ENCODE assay signal across 21 cellular contexts in the genomic region with DNA sequence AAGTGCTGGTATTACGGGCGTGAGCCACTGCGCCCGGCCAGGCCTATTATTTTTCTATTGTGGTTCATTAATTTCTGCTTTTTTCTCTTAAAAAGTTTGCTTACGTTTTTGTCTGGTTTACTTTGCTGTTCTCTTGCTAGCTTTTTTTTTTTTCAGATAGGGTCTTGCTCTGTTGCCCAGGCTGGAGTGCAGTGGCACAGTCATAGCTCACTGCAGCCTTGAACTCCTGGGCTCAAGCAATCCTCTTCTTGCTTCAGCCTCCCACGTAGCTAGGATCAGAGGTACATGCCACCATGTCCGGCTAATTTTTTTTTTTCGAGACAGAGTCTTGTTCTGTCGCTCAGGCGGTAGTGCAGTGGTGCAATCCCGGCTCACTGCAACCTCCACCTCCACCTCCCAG. TPM values are rescaled to one million over a fixed set of nuclear protein-coding genes. Genes with fewer than 3 reads are reported as not detected.
DNase-seq lines count a peak whose midpoint lies in the region; ATAC-seq, FAIRE-seq and TF ChIP-seq lines count a peak whose summit lies in the region.
"Had no signal": no experiment of that assay in that cellular context is flagged by ENCODE, and none has a peak within 500 bp of the region (broad histone marks: within the 10 kb centered on the region; RNA-seq: fewer than 3 reads in every experiment).

No MANE protein-coding gene starts in this region.

- TF ChIP-seq EP300 in HepG2 (IDR thresholded peaks at IDR 0.05; ENCODE audit: low read depth in 2 of 2, low read length in 2 of 2), result no peak
- TF ChIP-seq EP300 in HepG2 (CRISPR knock-in tag; IDR thresholded peaks at IDR 0.05; ENCODE audit: borderline replicate concordance), result no peak
- no peak for TF ChIP-seq EP300 in K562 (IDR thresholded peaks at IDR 0.05; ENCODE audit: low read length)

- H3K36me3 ChIP-seq in HepG2 (replicated peaks in 1 of 2; ENCODE audit: control insufficient read depth in 1 of 2, insufficient read depth in 2 of 2, low read length in 2 of 2) (peaks cover 23 to 56% of the 10 kb centered on the region in 2 experiments), right lobe of liver (peaks cover 4 to 94% (median 50%) of the 10 kb centered on the region in 4 donors), K562 (ENCODE audit: control insufficient read depth, insufficient read depth, low read length) (peaks cover 16% of the 10 kb centered on the region), spleen (peaks cover 0 to 37% (median 14%) of the 10 kb centered on the region in 6 donors)

- no peak for TF ChIP-seq CTCF in HepG2 (CRISPR knock-in tag; IDR thresholded peaks at IDR 0.05)
- no peak for TF ChIP-seq CTCF in right lobe of liver (IDR thresholded peaks at IDR 0.05)
- no peak for TF ChIP-seq CTCF in K562 (IDR thresholded peaks at IDR 0.05 in 2 of 3, conservative IDR thresholded peaks at IDR 0.05 in 1 of 3; ENCODE audit: insufficient read depth in 2 of 3, low read depth in 1 of 3, low read length in 3 of 3)
- no peak for TF ChIP-seq CTCF in neural crest cell (conservative IDR thresholded peaks at IDR 0.05)
- no peak for TF ChIP-seq CTCF in spleen (IDR thresholded peaks at IDR 0.05 in 8 of 11, conservative IDR thresholded peaks at IDR 0.05 in 3 of 11)
- no peak for TF ChIP-seq CTCF in MCF 10A (IDR thresholded peaks at IDR 0.05; ENCODE audit: unreplicated experiment)

- H2AFZ ChIP-seq in HepG2 (ENCODE audit: low read length) (no peak overlapping the region), K562 (ENCODE audit: low read depth, low read length) (no peak overlapping the region)

- no peak overlapping the region for H3K9ac ChIP-seq in HepG2 (ENCODE audit: insufficient read depth, low read depth, low read length)
- no peak overlapping the region for H3K9ac ChIP-seq in K562 (ENCODE audit: insufficient read depth in 1 of 2, low read depth in 2 of 2, low read length in 2 of 2)
- H3K9ac ChIP-seq: BLaER1 treated with 17β-estradiol and CSF1 and Interleukin-3, amounts not matched to agents 10 nM and 100 nM had no signal

- H3K9me1 ChIP-seq in K562 (ENCODE audit: control insufficient read depth, insufficient read depth, low read length), result no peaks in the 10 kb centered on the region

- H3K27ac ChIP-seq in HepG2 (ENCODE audit: extremely low read length, insufficient read depth, low read length) (no peak overlapping the region), right lobe of liver (peak overlapping the region in 1 of 3 donors; percentile 78), K562 (ENCODE audit: extremely low read depth, low read depth, low read length) (no peak overlapping the region), spleen (no peak overlapping the region)
- H3K27ac ChIP-seq: BLaER1 treated with 17β-estradiol and CSF1 and Interleukin-3, amounts not matched to agents 10 nM and 100 nM had no signal

- H3K4me1 ChIP-seq in HepG2 (ENCODE audit: insufficient read depth, low read length), result peaks cover 14% of the 10 kb centered on the region
- H3K4me1 ChIP-seq in right lobe of liver, result peaks cover 0 to 33% (median 13%) of the 10 kb centered on the region in 4 donors
- H3K4me1 ChIP-seq in K562 (replicated peaks in 1 of 2; ENCODE audit: control insufficient read depth in 2 of 2, insufficient read depth in 2 of 2, low read length in 2 of 2), result no peaks in the 10 kb centered on the region; a peak in 1 of 5 replicates
- H3K4me1 ChIP-seq in spleen, result no peaks in the 10 kb centered on the region
- H3K4me1 ChIP-seq: BLaER1 treated with 17β-estradiol and CSF1 and Interleukin-3, amounts not matched to agents 10 nM and 100 nM; HAP-1 had no signal

- BruUV-seq in HepG2 (replicated peaks; lab: Mats Ljungman, UMichigan), result no TSS peak
- BruUV-seq in K562 (replicated peaks; lab: Mats Ljungman, UMichigan), result no TSS peak
- BruUV-seq in MCF 10A (replicated peaks; lab: Mats Ljungman, UMichigan), result no TSS peak

- TF ChIP-seq POLR2A in HepG2 (IDR thresholded peaks at IDR 0.05; ENCODE audit: insufficient read depth in 1 of 2, low read depth in 2 of 2, low read length in 2 of 2), result no peak
- no peak for TF ChIP-seq POLR2A in right lobe of liver (IDR thresholded peaks at IDR 0.05)
- no peak for TF ChIP-seq POLR2A in K562 (conservative IDR thresholded peaks at IDR 0.05)
- TF ChIP-seq POLR2A in spleen (IDR thresholded peaks at IDR 0.05), result no peak

- no peaks in the 10 kb centered on the region for H3K4me1 Mint-ChIP-seq in neural crest cell
- no peaks in the 10 kb centered on the region for H3K4me1 Mint-ChIP-seq in MCF 10A (ENCODE audit: insufficient read depth, unreplicated experiment)
- H3K4me1 Mint-ChIP-seq: CD4-positive, CD25-positive, alpha-beta regulatory T cell had no signal

- WGBS in HepG2 (ENCODE audit: low lambda C conversion rate), result 98% methylated on average over 11 of the region's 11 CpGs
- 84% methylated on average over 8 of the region's 11 CpGs for WGBS in right lobe of liver (ENCODE audit: insufficient coverage, low coverage, low lambda C conversion rate, missing lambda C conversion rate)
- WGBS in K562 (ENCODE audit: insufficient coverage, low coverage, missing lambda C conversion rate), result 85% methylated on average over 11 of the region's 11 CpGs
- 93 to 97% (median 95%) methylated on average over 11 of the region's 11 CpGs for WGBS in spleen, 5 donors

- POLR2A ChIA-PET in HepG2 (lab: Yijun Ruan, JAX), result interaction anchor here (0.7 to 8.3 kb wide), 4 partner anchors 10 to 62 kb away, joined by 3 to 58 read pairs (median 4); partner anchors contain the start of gene F2
- POLR2A ChIA-PET in K562 (lab: Yijun Ruan, JAX), result interaction anchor here (0.6 to 1.3 kb wide), 2 partner anchors 18 to 176 kb away, joined by 3 read pairs; no protein-coding TSS in a partner anchor
- POLR2A ChIA-PET in MCF 10A (lab: Yijun Ruan, JAX), result no interaction called here

- DNase-seq in HepG2 (ENCODE audit: low spot score) (no peak), right lobe of liver (no peak), K562 (ENCODE audit: extremely low read depth in 1 of 4, low spot score in 3 of 4) (no peak), neural crest cell (ENCODE audit: low read depth, low spot score) (no peak), spleen (peak; percentile 7), MCF 10A (ENCODE audit: unreplicated experiment) (no peak), germinal center (ENCODE audit: low spot score) (no peak)
- DNase-seq in activated CD8-positive, alpha-beta memory T cell treated with anti-CD3 and anti-CD28 coated beads, Interleukin-2, amount 50 U/mL, for 48 hours, result no peak
- DNase-seq: ACHN; CD4-positive, CD25-positive, alpha-beta regulatory T cell; DMS79; EL; HFFc6 had no signal

- intact Hi-C loops in HepG2 (cut with micrococcal nuclease; ENCODE audit: unreplicated experiment), result no loop called here
- intact Hi-C loops in right lobe of liver (cut with DNase I), result no loop called here
- intact Hi-C loops in K562 (cut with micrococcal nuclease), result no loop called here
- intact Hi-C loops in spleen (cut with DNase I; ENCODE audit: low total_unique reads), result no loop called here
- intact Hi-C loops in MCF 10A (cut with micrococcal nuclease), result no loop called here

- H3K4me2 ChIP-seq in HepG2 (ENCODE audit: low read depth, low read length) (no peak overlapping the region), K562 (ENCODE audit: insufficient read depth, low read length) (no peak overlapping the region)
- H3K4me2 ChIP-seq: BLaER1 treated with 17β-estradiol and CSF1 and Interleukin-3, amounts not matched to agents 10 nM and 100 nM had no signal

- peaks cover 24% of the 10 kb centered on the region for H3K36me3 Mint-ChIP-seq in neural crest cell (ENCODE audit: low read depth)
- H3K36me3 Mint-ChIP-seq in MCF 10A (ENCODE audit: insufficient read depth, unreplicated experiment), result peaks cover 27% of the 10 kb centered on the region

- H3K27me3 Mint-ChIP-seq in neural crest cell (ENCODE audit: low read depth), result no peaks in the 10 kb centered on the region
- no peaks in the 10 kb centered on the region for H3K27me3 Mint-ChIP-seq in MCF 10A (ENCODE audit: insufficient read depth, unreplicated experiment)
- H3K27me3 Mint-ChIP-seq: CD4-positive, CD25-positive, alpha-beta regulatory T cell had no signal

- H3K27me3 ChIP-seq in HepG2 (ENCODE audit: control insufficient read depth in 1 of 2, insufficient read depth in 2 of 2, low read length in 2 of 2), result no peaks in the 10 kb centered on the region
- no peaks in the 10 kb centered on the region for H3K27me3 ChIP-seq in right lobe of liver
- H3K27me3 ChIP-seq in K562 (ENCODE audit: control insufficient read depth in 2 of 2, insufficient read depth in 2 of 2, low read length in 2 of 2), result no peaks in the 10 kb centered on the region
- H3K27me3 ChIP-seq in spleen (replicated peaks in 1 of 7), result no peaks in the 10 kb centered on the region
- H3K27me3 ChIP-seq: BLaER1 treated with 17β-estradiol and CSF1 and Interleukin-3, amounts not matched to agents 10 nM and 100 nM had no signal

- H3K4me3 ChIP-seq in HepG2 (replicated peaks in 1 of 3; ENCODE audit: insufficient read depth in 1 of 3, low read depth in 2 of 3, low read length in 3 of 3) (no peak overlapping the region), right lobe of liver (no peak overlapping the region), K562 (no peak overlapping the region), spleen (no peak overlapping the region)
- H3K4me3 ChIP-seq: BLaER1 treated with 17β-estradiol and CSF1 and Interleukin-3, amounts not matched to agents 10 nM and 100 nM; HAP-1 had no signal

- H3K4me3 Mint-ChIP-seq in neural crest cell, result peak overlapping the region; percentile 54
- no peak overlapping the region for H3K4me3 Mint-ChIP-seq in MCF 10A (ENCODE audit: unreplicated experiment)
- H3K4me3 Mint-ChIP-seq: CD4-positive, CD25-positive, alpha-beta regulatory T cell; HFFc6 had no signal

- ATAC-seq in HepG2 (no peak), right lobe of liver (no peak), K562 (no peak)

- H3K27ac Mint-ChIP-seq in neural crest cell (ENCODE audit: unreplicated experiment) (no peak overlapping the region), MCF 10A (ENCODE audit: low read depth, unreplicated experiment) (no peak overlapping the region)
- H3K27ac Mint-ChIP-seq: HFFc6 had no signal

- H3K9me3 ChIP-seq in HepG2 (ENCODE audit: low read length) (no peaks in the 10 kb centered on the region), right lobe of liver (no peaks in the 10 kb centered on the region), K562 (replicated peaks; ENCODE audit: control insufficient read depth, insufficient read depth, low read depth, low read length) (no peaks in the 10 kb centered on the region), spleen (no peaks in the 10 kb centered on the region)
- H3K9me3 ChIP-seq: BLaER1 treated with 17β-estradiol and CSF1 and Interleukin-3, amounts not matched to agents 10 nM and 100 nM; HAP-1 had no signal

- in situ Hi-C loops in HepG2 (cut with HindIII; ENCODE audit: extremely low pct_ligation_motif_present, low pct_unique_long_range_greater_than_20kb), result no loop called here
- in situ Hi-C loops in K562 (cut with MboI), result no loop called here

- peaks cover 11% of the 10 kb centered on the region for H3K79me2 ChIP-seq in HepG2 (ENCODE audit: insufficient read depth, low read length)
- H3K79me2 ChIP-seq in K562 (ENCODE audit: control insufficient read depth, insufficient read depth, low read length), result no peaks in the 10 kb centered on the region

- TF ChIP-seq RAD21 in HepG2 (CRISPR knock-in tag; IDR thresholded peaks at IDR 0.05) (no peak), K562 (CRISPR knock-in tag; conservative IDR thresholded peaks at IDR 0.05 in 1 of 2, IDR thresholded peaks at IDR 0.05 in 1 of 2) (no peak)

- H4K20me1 ChIP-seq in HepG2 (ENCODE audit: insufficient read depth, low read length) (peaks cover 37% of the 10 kb centered on the region), K562 (replicated peaks; ENCODE audit: control insufficient read depth, insufficient read depth, low read length) (no peaks in the 10 kb centered on the region)
- H4K20me1 ChIP-seq: BLaER1 treated with 17β-estradiol and CSF1 and Interleukin-3, amounts not matched to agents 10 nM and 100 nM had no signal

- H3K9me3 Mint-ChIP-seq in neural crest cell (no peaks in the 10 kb centered on the region), MCF 10A (ENCODE audit: unreplicated experiment) (no peaks in the 10 kb centered on the region)
- H3K9me3 Mint-ChIP-seq: HFFc6 had no signal

- FAIRE-seq in HepG2 (lab: Jason Lieb, UNC), result no peak
- FAIRE-seq in K562 (lab: Jason Lieb, UNC), result no peak
- FAIRE-seq: G401.6, GM12892, GM19239, H1, HTR-8/SVneo had no signal

- CTCF ChIA-PET in HepG2 (lab: Yijun Ruan, JAX; ENCODE audit: low intra/inter-chr PET ratio, low total read pairs), result no interaction called here
- CTCF ChIA-PET in K562 (lab: Yijun Ruan, JAX; ENCODE audit: low intra/inter-chr PET ratio), result no interaction called here
- CTCF ChIA-PET in MCF 10A (lab: Yijun Ruan, JAX), result interaction anchor here (0.7 kb wide), 1 partner anchor 247 kb away, joined by 3 read pairs; no protein-coding TSS in a partner anchor

RNA-seq across cellular contexts. Expression of gene F2, which starts 18.7 kb away (rescaled TPM):
- 110 and 330 TPM in 2 replicates for total RNA-seq in HepG2 (2016; rRNA removed; fragmentation: Illumina TruSeq; extraction: Trizol)
- 32.5 and 33.6 TPM in 2 replicates for total RNA-seq in HepG2 (2016; cell fraction: cytosol; rRNA removed; fragmentation: Illumina TruSeq; extraction: Trizol; ENCODE audit: low read depth)
- total RNA-seq in HepG2 (2016; cell fraction: insoluble cytoplasmic fraction; rRNA removed; fragmentation: Illumina TruSeq; extraction: Trizol), result 93.3 and 344 TPM in 2 replicates
- total RNA-seq in HepG2 (2016; cell fraction: membrane; rRNA removed; fragmentation: Illumina TruSeq; extraction: Trizol), result 41.4 and 43.0 TPM in 2 replicates
- 288 and 346 TPM in 2 replicates for total RNA-seq in HepG2 (2016; cell fraction: nucleus; rRNA removed; fragmentation: Illumina TruSeq; extraction: Trizol)
- 801 and 1,074 TPM in 2 replicates for polyA plus RNA-seq in HepG2 (2011; rRNA removed)
- polyA plus RNA-seq in HepG2 (2011; cell fraction: cytosol; rRNA removed), result 955 and 1,075 TPM in 2 replicates
- 1,042 and 1,045 TPM in 2 replicates for polyA plus RNA-seq in HepG2 (2011; cell fraction: nucleus; rRNA removed)
- 447 and 558 TPM in 2 replicates for polyA plus RNA-seq in HepG2 (2012)
- 25.3 and 27.2 TPM in 2 replicates for polyA plus RNA-seq in HepG2 (2016; cell fraction: cytosol; fragmentation: Illumina TruSeq; extraction: Trizol; ENCODE audit: low read depth)
- polyA plus RNA-seq in HepG2 (2016; cell fraction: insoluble cytoplasmic fraction; fragmentation: Illumina TruSeq; extraction: Trizol; ENCODE audit: low read depth), result 93.3 and 115 TPM in 2 replicates
- 30.7 and 34.2 TPM in 2 replicates for polyA plus RNA-seq in HepG2 (2016; cell fraction: membrane; fragmentation: Illumina TruSeq; extraction: Trizol; ENCODE audit: low read depth)
- polyA plus RNA-seq in HepG2 (2016; cell fraction: nucleus; fragmentation: Illumina TruSeq; extraction: Trizol; ENCODE audit: insufficient read depth, low read depth), result 450 and 474 TPM in 2 replicates
- 0.51 and 1,039 TPM in 2 replicates for polyA minus RNA-seq in HepG2 (2011; rRNA and poly(A)+ RNA removed; ENCODE audit: low replicate concordance)
- 289 and 363 TPM in 2 replicates for polyA minus RNA-seq in HepG2 (2011; cell fraction: cytosol; rRNA and poly(A)+ RNA removed)
- polyA minus RNA-seq in HepG2 (2011; cell fraction: nucleus; rRNA and poly(A)+ RNA removed), result 449 and 482 TPM in 2 replicates
- total RNA-seq in right lobe of liver, result 1,000 to 10,000 TPM in 3 of 6 experiments, 100 to 1,000 TPM in 3; 825 to 1,339 (median 1,089) TPM
- total RNA-seq in K562 (2011; cell fraction: chromatin; rRNA removed; ENCODE audit: low replicate concordance), result not detected in 2 replicates
- not detected in 2 replicates for total RNA-seq in K562 (2011; cell fraction: nucleolus; rRNA removed)
- total RNA-seq in K562 (2011; cell fraction: nucleoplasm; rRNA removed), result not detected in 2 replicates
- not detected in 2 replicates for total RNA-seq in K562 (2014; rRNA removed)
- total RNA-seq in K562 (2014; rRNA removed; fragmentation: Illumina TruSeq; extraction: Trizol), result not detected in 2 replicates
- total RNA-seq in K562 (2015; rRNA removed; fragmentation: Illumina TruSeq; extraction: Trizol), result not detected in 2 replicates
- 0.16 and 0.22 TPM in 2 replicates for total RNA-seq in K562 (2021)
- not detected in 2 replicates for polyA plus RNA-seq in K562 (2011; rRNA removed)
- polyA plus RNA-seq in K562 (2011; cell fraction: cytosol; rRNA removed), result not detected in 2 replicates
- polyA plus RNA-seq in K562 (2011; cell fraction: nucleus; rRNA removed), result not detected in 2 replicates
- not detected in 2 replicates for polyA plus RNA-seq in K562 (2012)
- not detected in 2 replicates for polyA plus RNA-seq in K562 (2014; fragmentation: Illumina TruSeq; extraction: Trizol)
- polyA plus RNA-seq in K562 (2014; fragmentation: Nextera tagmentation; extraction: Ambion mirVana), result not detected
- not detected in 2 replicates for polyA plus RNA-seq in K562 (2014; rRNA removed)
- not detected in 2 replicates for polyA minus RNA-seq in K562 (2011; rRNA and poly(A)+ RNA removed)
- polyA minus RNA-seq in K562 (2011; cell fraction: cytosol; rRNA and poly(A)+ RNA removed), result 2.4 TPM in 1 of 2 replicates, not detected in the other
- polyA minus RNA-seq in K562 (2011; cell fraction: nucleus; rRNA and poly(A)+ RNA removed), result not detected in 2 replicates
- not detected in 2 replicates for total RNA-seq in neural crest cell
- under 1 TPM in 2 of 7 donors, not detected in 5; 0.23 to 0.33 TPM for total RNA-seq in spleen
- under 1 TPM in 1 of 3 donors, not detected in 2; 0.03 TPM for polyA plus RNA-seq in spleen
- not detected in 2 replicates for total RNA-seq in MCF 10A (2022)
- total RNA-seq: A172; CD4-positive, CD25-positive, alpha-beta regulatory T cell; H1; HFFc6 had no signal
- polyA plus RNA-seq: CD4-positive, CD25-positive, alpha-beta regulatory T cell had no signal

RNA-seq across cellular contexts. Expression of gene ZNF408, which starts 36.9 kb away (rescaled TPM):
- total RNA-seq in HepG2 (2016; rRNA removed; fragmentation: Illumina TruSeq; extraction: Trizol), result 8.3 and 12.5 TPM in 2 replicates
- total RNA-seq in HepG2 (2016; cell fraction: cytosol; rRNA removed; fragmentation: Illumina TruSeq; extraction: Trizol; ENCODE audit: low read depth), result 12.1 and 12.2 TPM in 2 replicates
- 6.9 and 11.8 TPM in 2 replicates for total RNA-seq in HepG2 (2016; cell fraction: insoluble cytoplasmic fraction; rRNA removed; fragmentation: Illumina TruSeq; extraction: Trizol)
- 4.8 TPM in 2 replicates for total RNA-seq in HepG2 (2016; cell fraction: membrane; rRNA removed; fragmentation: Illumina TruSeq; extraction: Trizol)
- total RNA-seq in HepG2 (2016; cell fraction: nucleus; rRNA removed; fragmentation: Illumina TruSeq; extraction: Trizol), result 12.2 and 12.7 TPM in 2 replicates
- 11.2 and 15.6 TPM in 2 replicates for polyA plus RNA-seq in HepG2 (2011; rRNA removed)
- polyA plus RNA-seq in HepG2 (2011; cell fraction: cytosol; rRNA removed), result 7.2 and 10.7 TPM in 2 replicates
- 29.5 and 29.9 TPM in 2 replicates for polyA plus RNA-seq in HepG2 (2011; cell fraction: nucleus; rRNA removed)
- polyA plus RNA-seq in HepG2 (2012), result 7.6 and 9.9 TPM in 2 replicates
- polyA plus RNA-seq in HepG2 (2016; cell fraction: cytosol; fragmentation: Illumina TruSeq; extraction: Trizol; ENCODE audit: low read depth), result 1.7 and 2.3 TPM in 2 replicates
- polyA plus RNA-seq in HepG2 (2016; cell fraction: insoluble cytoplasmic fraction; fragmentation: Illumina TruSeq; extraction: Trizol; ENCODE audit: low read depth), result 8.7 and 9.3 TPM in 2 replicates
- polyA plus RNA-seq in HepG2 (2016; cell fraction: membrane; fragmentation: Illumina TruSeq; extraction: Trizol; ENCODE audit: low read depth), result 3.3 and 3.7 TPM in 2 replicates
- polyA plus RNA-seq in HepG2 (2016; cell fraction: nucleus; fragmentation: Illumina TruSeq; extraction: Trizol; ENCODE audit: insufficient read depth, low read depth), result 27.1 and 29.0 TPM in 2 replicates
- 15.2 and 22.6 TPM in 2 replicates for polyA minus RNA-seq in HepG2 (2011; rRNA and poly(A)+ RNA removed; ENCODE audit: low replicate concordance)
- polyA minus RNA-seq in HepG2 (2011; cell fraction: cytosol; rRNA and poly(A)+ RNA removed), result 6.3 and 9.7 TPM in 2 replicates
- polyA minus RNA-seq in HepG2 (2011; cell fraction: nucleus; rRNA and poly(A)+ RNA removed), result 16.9 and 17.4 TPM in 2 replicates
- 10 to 100 TPM in 1 of 6 experiments, 1 to 10 TPM in 5; 4.0 to 16.3 (median 6.9) TPM for total RNA-seq in right lobe of liver
- total RNA-seq in K562 (2011; cell fraction: chromatin; rRNA removed; ENCODE audit: low replicate concordance), result 16.0 and 39.3 TPM in 2 replicates
- total RNA-seq in K562 (2011; cell fraction: nucleolus; rRNA removed), result 22.9 and 32.4 TPM in 2 replicates
- total RNA-seq in K562 (2011; cell fraction: nucleoplasm; rRNA removed), result 20.5 and 21.6 TPM in 2 replicates
- 11.8 and 12.2 TPM in 2 replicates for total RNA-seq in K562 (2014; rRNA removed)
- 7.3 and 7.4 TPM in 2 replicates for total RNA-seq in K562 (2014; rRNA removed; fragmentation: Illumina TruSeq; extraction: Trizol)
- 12.8 and 14.1 TPM in 2 replicates for total RNA-seq in K562 (2015; rRNA removed; fragmentation: Illumina TruSeq; extraction: Trizol)
- 17.4 and 18.4 TPM in 2 replicates for total RNA-seq in K562 (2021)
- polyA plus RNA-seq in K562 (2011; rRNA removed), result 4.5 and 7.6 TPM in 2 replicates
- polyA plus RNA-seq in K562 (2011; cell fraction: cytosol; rRNA removed), result 5.7 and 12.0 TPM in 2 replicates
- polyA plus RNA-seq in K562 (2011; cell fraction: nucleus; rRNA removed), result 13.3 and 21.7 TPM in 2 replicates
- polyA plus RNA-seq in K562 (2012), result 8.5 and 12.1 TPM in 2 replicates
- polyA plus RNA-seq in K562 (2014; fragmentation: Illumina TruSeq; extraction: Trizol), result 7.4 and 10.8 TPM in 2 replicates
- under 1 TPM; 0.15 to 0.38 TPM for polyA plus RNA-seq in K562 (2014; fragmentation: Nextera tagmentation; extraction: Ambion mirVana)
- polyA plus RNA-seq in K562 (2014; rRNA removed), result 7.0 and 10.0 TPM in 2 replicates
- 4.6 and 4.8 TPM in 2 replicates for polyA minus RNA-seq in K562 (2011; rRNA and poly(A)+ RNA removed)
- 5.2 and 8.7 TPM in 2 replicates for polyA minus RNA-seq in K562 (2011; cell fraction: cytosol; rRNA and poly(A)+ RNA removed)
- 14.1 and 19.8 TPM in 2 replicates for polyA minus RNA-seq in K562 (2011; cell fraction: nucleus; rRNA and poly(A)+ RNA removed)
- 13.7 and 15.3 TPM in 2 replicates for total RNA-seq in neural crest cell
- 10 to 100 TPM in 5 of 7 donors, 1 to 10 TPM in 2; 6.9 to 17.4 (median 10.8) TPM for total RNA-seq in spleen
- polyA plus RNA-seq in spleen, result 10 to 100 TPM in 1 of 3 donors, 1 to 10 TPM in 2; 4.7 to 10.2 (median 6.1) TPM
- 14.5 and 15.3 TPM in 2 replicates for total RNA-seq in MCF 10A (2022)

RNA-seq across cellular contexts. Expression of gene ARHGAP1, which starts 37.3 kb away (rescaled TPM):
- total RNA-seq in HepG2 (2016; rRNA removed; fragmentation: Illumina TruSeq; extraction: Trizol) (18.6 and 22.4 TPM in 2 replicates), right lobe of liver (10 to 100 TPM; 26.5 to 46.2 (median 30.9) TPM), K562 (2014; rRNA removed) (7.4 and 11.1 TPM in 2 replicates), K562 (2014; rRNA removed; fragmentation: Illumina TruSeq; extraction: Trizol) (5.9 and 6.9 TPM in 2 replicates), K562 (2015; rRNA removed; fragmentation: Illumina TruSeq; extraction: Trizol) (10.7 and 11.3 TPM in 2 replicates), K562 (2021) (30.3 and 30.4 TPM in 2 replicates), neural crest cell (31.9 and 32.2 TPM in 2 replicates), spleen (100 to 1,000 TPM in 2 of 7 donors, 10 to 100 TPM in 5; 62.5 to 137 (median 88.7) TPM), MCF 10A (2022) (61.0 and 63.6 TPM in 2 replicates)
- 2.2 and 2.6 TPM in 2 replicates for total RNA-seq in HepG2 (2016; cell fraction: cytosol; rRNA removed; fragmentation: Illumina TruSeq; extraction: Trizol; ENCODE audit: low read depth)
- 17.2 and 17.3 TPM in 2 replicates for total RNA-seq in HepG2 (2016; cell fraction: insoluble cytoplasmic fraction; rRNA removed; fragmentation: Illumina TruSeq; extraction: Trizol)
- total RNA-seq in HepG2 (2016; cell fraction: membrane; rRNA removed; fragmentation: Illumina TruSeq; extraction: Trizol), result 7.4 and 7.6 TPM in 2 replicates
- total RNA-seq in HepG2 (2016; cell fraction: nucleus; rRNA removed; fragmentation: Illumina TruSeq; extraction: Trizol), result 19.5 and 19.8 TPM in 2 replicates
- polyA plus RNA-seq in HepG2 (2011; rRNA removed) (30.3 and 30.7 TPM in 2 replicates), K562 (2011; rRNA removed) (8.2 and 13.2 TPM in 2 replicates), K562 (2014; fragmentation: Illumina TruSeq; extraction: Trizol) (25.0 and 26.7 TPM in 2 replicates), K562 (2014; fragmentation: Nextera tagmentation; extraction: Ambion mirVana) (1 to 10 TPM; 3.6 to 5.7 TPM), K562 (2014; rRNA removed) (14.1 and 14.2 TPM in 2 replicates), spleen (10 to 100 TPM; 13.3 to 26.5 (median 15.5) TPM)
- polyA plus RNA-seq in HepG2 (2011; cell fraction: cytosol; rRNA removed), result 11.4 and 13.8 TPM in 2 replicates
- polyA plus RNA-seq in HepG2 (2011; cell fraction: nucleus; rRNA removed), result 35.4 and 37.1 TPM in 2 replicates
- 17.6 and 26.9 TPM in 2 replicates for polyA plus RNA-seq in HepG2 (2012)
- 1.6 and 1.9 TPM in 2 replicates for polyA plus RNA-seq in HepG2 (2016; cell fraction: cytosol; fragmentation: Illumina TruSeq; extraction: Trizol; ENCODE audit: low read depth)
- polyA plus RNA-seq in HepG2 (2016; cell fraction: insoluble cytoplasmic fraction; fragmentation: Illumina TruSeq; extraction: Trizol; ENCODE audit: low read depth), result 20.3 and 30.3 TPM in 2 replicates
- polyA plus RNA-seq in HepG2 (2016; cell fraction: membrane; fragmentation: Illumina TruSeq; extraction: Trizol; ENCODE audit: low read depth), result 5.0 and 6.0 TPM in 2 replicates
- 34.1 and 41.6 TPM in 2 replicates for polyA plus RNA-seq in HepG2 (2016; cell fraction: nucleus; fragmentation: Illumina TruSeq; extraction: Trizol; ENCODE audit: insufficient read depth, low read depth)
- polyA minus RNA-seq in HepG2 (2011; rRNA and poly(A)+ RNA removed; ENCODE audit: low replicate concordance), result 57.4 and 70.9 TPM in 2 replicates
- polyA minus RNA-seq in HepG2 (2011; cell fraction: cytosol; rRNA and poly(A)+ RNA removed), result 31.2 and 36.9 TPM in 2 replicates
- 17.0 and 22.0 TPM in 2 replicates for polyA minus RNA-seq in HepG2 (2011; cell fraction: nucleus; rRNA and poly(A)+ RNA removed)
- total RNA-seq in K562 (2011; cell fraction: chromatin; rRNA removed; ENCODE audit: low replicate concordance), result 36.7 and 76.2 TPM in 2 replicates
- 31.7 and 34.5 TPM in 2 replicates for total RNA-seq in K562 (2011; cell fraction: nucleolus; rRNA removed)
- total RNA-seq in K562 (2011; cell fraction: nucleoplasm; rRNA removed), result 30.6 and 40.3 TPM in 2 replicates
- polyA plus RNA-seq in K562 (2011; cell fraction: cytosol; rRNA removed), result 10.8 and 17.1 TPM in 2 replicates
- 11.1 and 18.2 TPM in 2 replicates for polyA plus RNA-seq in K562 (2011; cell fraction: nucleus; rRNA removed)
- 16.3 and 23.1 TPM in 2 replicates for polyA plus RNA-seq in K562 (2012)
- 23.5 and 26.8 TPM in 2 replicates for polyA minus RNA-seq in K562 (2011; rRNA and poly(A)+ RNA removed)
- polyA minus RNA-seq in K562 (2011; cell fraction: cytosol; rRNA and poly(A)+ RNA removed), result 27.3 and 29.4 TPM in 2 replicates
- polyA minus RNA-seq in K562 (2011; cell fraction: nucleus; rRNA and poly(A)+ RNA removed), result 11.3 and 15.9 TPM in 2 replicates

Comparison
In these comparisons a context has a peak if more than half of its experiments do, and no peak if none do; other contexts are left out.
1. RNA of gene F2, which starts 18.7 kb away (total RNA-seq): 825 to 1,339 TPM in right lobe of liver and 32.5 to 346 TPM in HepG2; 0.23 to 0.33 TPM in spleen, 0.16 to 0.22 TPM in K562, not detected in neural crest cell and not detected in MCF 10A; every median in the first group is over 10 times any median in the second.
2. Of the 241 proteins assayed by ChIP-seq in both HepG2 and K562: peak only in HepG2: POLR2G; only in K562: none; in both: ZNF121; in neither: 239.